1 cellular context compared by ENCODE assay signal in the genomic region with DNA sequence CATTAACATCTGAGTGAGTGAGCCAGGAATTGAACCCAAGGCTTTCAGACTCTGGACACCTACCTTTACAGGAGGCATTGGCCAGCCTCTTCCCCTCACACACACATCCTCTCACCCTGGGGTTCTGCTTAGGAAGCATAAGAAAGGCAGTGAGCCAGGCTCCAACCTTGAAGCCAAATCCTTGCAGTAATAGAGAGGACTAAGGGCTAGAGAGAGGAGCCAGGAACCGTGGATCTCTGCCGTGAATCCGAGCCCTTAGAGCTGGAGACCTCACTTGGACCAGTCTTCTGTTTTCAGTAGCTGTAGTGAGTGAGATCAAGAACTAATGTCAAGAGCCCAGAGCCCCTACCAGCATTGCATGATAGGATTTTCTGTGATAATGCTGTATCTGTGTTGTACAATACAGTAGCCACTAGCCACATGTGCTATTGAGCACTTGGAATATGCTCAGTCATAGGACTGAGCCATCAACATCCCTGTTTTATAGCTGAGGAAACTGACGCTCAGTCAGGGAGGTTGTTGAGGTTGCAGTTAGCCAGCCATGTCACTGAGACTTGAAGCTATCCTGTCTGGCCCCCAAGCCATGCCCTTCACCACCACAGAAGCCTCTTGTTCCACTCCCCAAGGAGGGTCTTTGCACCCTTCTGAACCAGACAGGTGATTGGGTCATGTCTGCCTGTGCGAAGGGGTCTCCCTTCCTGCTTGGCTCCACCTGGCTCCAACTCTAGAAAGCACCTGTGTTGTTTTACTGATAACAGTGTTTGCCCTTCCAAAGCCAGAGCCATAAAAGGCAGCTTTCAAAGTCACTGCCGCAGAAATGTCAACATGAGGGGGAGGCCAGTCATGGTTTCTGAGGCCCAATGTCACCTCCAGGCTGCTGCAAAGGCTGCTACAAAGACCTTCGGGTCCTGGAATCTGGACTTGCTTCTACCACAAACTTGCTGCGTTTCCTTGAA.
TF ChIP-seq lines count a peak whose summit lies in the region.

No MANE protein-coding gene starts in this region.

TF ChIP-seq in HepG2, 621 proteins besides CTCF, POLR2A, EP300 and RAD21 (continued from another document and continues in another):
- TF ChIP-seq NFE2L2 (IDR thresholded peaks at IDR 0.05; ENCODE audit: low read length) (peak; percentile 40; the same call in 1 of the 2 replicates), BORCS8-MEF2B (CRISPR knock-in tag; IDR thresholded peaks at IDR 0.05) (peak; percentile 89), ZMYM3 (CRISPR knock-in tag; IDR thresholded peaks at IDR 0.05) (peak; percentile 96), ZNF607 (CRISPR knock-in tag; IDR thresholded peaks at IDR 0.05; ENCODE audit: borderline replicate concordance) (no peak; the same call in 1 of the 2 replicates), MAFK (conservative IDR thresholded peaks at IDR 0.05 in 1 of 2, IDR thresholded peaks at IDR 0.05 in 1 of 2; ENCODE audit: low read length in 2 of 2) (peak; percentile 37 to 42; a peak in 3 of 4 replicates), TCF7L2 (IDR thresholded peaks at IDR 0.05; ENCODE audit: low read depth, low read length) (peak; percentile 97), SMC3 (IDR thresholded peaks at IDR 0.05; ENCODE audit: low read length) (peak; percentile 57), ZNF432 (CRISPR knock-in tag; IDR thresholded peaks at IDR 0.05; ENCODE audit: borderline replicate concordance) (0 out of 2 replicates have a peak, but pooled peaks have one; percentile 52), ZNF790 (CRISPR knock-in tag; IDR thresholded peaks at IDR 0.05; ENCODE audit: borderline replicate concordance) (0 out of 2 replicates have a peak, but pooled peaks have one; percentile 32), NR2F6 (IDR thresholded peaks at IDR 0.05) (peak; percentile 97), NR2F6 (CRISPR knock-in tag; IDR thresholded peaks at IDR 0.05) (peak; percentile 97), NFRKB (IDR thresholded peaks at IDR 0.05) (no peak), ZFX (CRISPR knock-in tag; IDR thresholded peaks at IDR 0.05; ENCODE audit: low read depth) (peak; percentile 71), KLF16 (CRISPR knock-in tag; IDR thresholded peaks at IDR 0.05) (peak in 1 of 2 experiments; percentile 89; a peak in 2 of 4 replicates), FOSL2 (CRISPR knock-in tag; IDR thresholded peaks at IDR 0.05) (peak; percentile 97), ZEB1 (IDR thresholded peaks at IDR 0.05; ENCODE audit: insufficient replicate concordance, low read depth) (peak; percentile 99), ZBTB7A (CRISPR knock-in tag; IDR thresholded peaks at IDR 0.05) (peak; percentile 100), POLR2AphosphoS2 (IDR thresholded peaks at IDR 0.05; ENCODE audit: low read depth, low read length) (no peak), MAF1 (CRISPR knock-in tag; IDR thresholded peaks at IDR 0.05; ENCODE audit: borderline replicate concordance) (peak; percentile 56; the same call in 1 of the 2 replicates)
- TF ChIP-seq, protein P1, sequence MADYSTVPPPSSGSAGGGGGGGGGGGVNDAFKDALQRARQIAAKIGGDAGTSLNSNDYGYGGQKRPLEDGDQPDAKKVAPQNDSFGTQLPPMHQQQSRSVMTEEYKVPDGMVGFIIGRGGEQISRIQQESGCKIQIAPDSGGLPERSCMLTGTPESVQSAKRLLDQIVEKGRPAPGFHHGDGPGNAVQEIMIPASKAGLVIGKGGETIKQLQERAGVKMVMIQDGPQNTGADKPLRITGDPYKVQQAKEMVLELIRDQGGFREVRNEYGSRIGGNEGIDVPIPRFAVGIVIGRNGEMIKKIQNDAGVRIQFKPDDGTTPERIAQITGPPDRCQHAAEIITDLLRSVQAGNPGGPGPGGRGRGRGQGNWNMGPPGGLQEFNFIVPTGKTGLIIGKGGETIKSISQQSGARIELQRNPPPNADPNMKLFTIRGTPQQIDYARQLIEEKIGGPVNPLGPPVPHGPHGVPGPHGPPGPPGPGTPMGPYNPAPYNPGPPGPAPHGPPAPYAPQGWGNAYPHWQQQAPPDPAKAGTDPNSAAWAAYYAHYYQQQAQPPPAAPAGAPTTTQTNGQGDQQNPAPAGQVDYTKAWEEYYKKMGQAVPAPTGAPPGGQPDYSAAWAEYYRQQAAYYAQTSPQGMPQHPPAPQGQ (CRISPR knock-in tag; IDR thresholded peaks at IDR 0.05; ENCODE audit: borderline replicate concordance): 0 out of 2 replicates have a peak, but pooled peaks have one; percentile 74
- TF ChIP-seq, protein P2, sequence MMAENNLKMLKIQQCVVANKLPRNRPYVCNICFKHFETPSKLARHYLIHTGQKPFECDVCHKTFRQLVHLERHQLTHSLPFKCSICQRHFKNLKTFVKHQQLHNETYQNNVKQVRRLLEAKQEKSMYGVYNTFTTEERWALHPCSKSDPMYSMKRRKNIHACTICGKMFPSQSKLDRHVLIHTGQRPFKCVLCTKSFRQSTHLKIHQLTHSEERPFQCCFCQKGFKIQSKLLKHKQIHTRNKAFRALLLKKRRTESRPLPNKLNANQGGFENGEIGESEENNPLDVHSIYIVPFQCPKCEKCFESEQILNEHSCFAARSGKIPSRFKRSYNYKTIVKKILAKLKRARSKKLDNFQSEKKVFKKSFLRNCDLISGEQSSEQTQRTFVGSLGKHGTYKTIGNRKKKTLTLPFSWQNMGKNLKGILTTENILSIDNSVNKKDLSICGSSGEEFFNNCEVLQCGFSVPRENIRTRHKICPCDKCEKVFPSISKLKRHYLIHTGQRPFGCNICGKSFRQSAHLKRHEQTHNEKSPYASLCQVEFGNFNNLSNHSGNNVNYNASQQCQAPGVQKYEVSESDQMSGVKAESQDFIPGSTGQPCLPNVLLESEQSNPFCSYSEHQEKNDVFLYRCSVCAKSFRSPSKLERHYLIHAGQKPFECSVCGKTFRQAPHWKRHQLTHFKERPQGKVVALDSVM (CRISPR knock-in tag; IDR thresholded peaks at IDR 0.05): peak; percentile 86
- TF ChIP-seq, protein P3, sequence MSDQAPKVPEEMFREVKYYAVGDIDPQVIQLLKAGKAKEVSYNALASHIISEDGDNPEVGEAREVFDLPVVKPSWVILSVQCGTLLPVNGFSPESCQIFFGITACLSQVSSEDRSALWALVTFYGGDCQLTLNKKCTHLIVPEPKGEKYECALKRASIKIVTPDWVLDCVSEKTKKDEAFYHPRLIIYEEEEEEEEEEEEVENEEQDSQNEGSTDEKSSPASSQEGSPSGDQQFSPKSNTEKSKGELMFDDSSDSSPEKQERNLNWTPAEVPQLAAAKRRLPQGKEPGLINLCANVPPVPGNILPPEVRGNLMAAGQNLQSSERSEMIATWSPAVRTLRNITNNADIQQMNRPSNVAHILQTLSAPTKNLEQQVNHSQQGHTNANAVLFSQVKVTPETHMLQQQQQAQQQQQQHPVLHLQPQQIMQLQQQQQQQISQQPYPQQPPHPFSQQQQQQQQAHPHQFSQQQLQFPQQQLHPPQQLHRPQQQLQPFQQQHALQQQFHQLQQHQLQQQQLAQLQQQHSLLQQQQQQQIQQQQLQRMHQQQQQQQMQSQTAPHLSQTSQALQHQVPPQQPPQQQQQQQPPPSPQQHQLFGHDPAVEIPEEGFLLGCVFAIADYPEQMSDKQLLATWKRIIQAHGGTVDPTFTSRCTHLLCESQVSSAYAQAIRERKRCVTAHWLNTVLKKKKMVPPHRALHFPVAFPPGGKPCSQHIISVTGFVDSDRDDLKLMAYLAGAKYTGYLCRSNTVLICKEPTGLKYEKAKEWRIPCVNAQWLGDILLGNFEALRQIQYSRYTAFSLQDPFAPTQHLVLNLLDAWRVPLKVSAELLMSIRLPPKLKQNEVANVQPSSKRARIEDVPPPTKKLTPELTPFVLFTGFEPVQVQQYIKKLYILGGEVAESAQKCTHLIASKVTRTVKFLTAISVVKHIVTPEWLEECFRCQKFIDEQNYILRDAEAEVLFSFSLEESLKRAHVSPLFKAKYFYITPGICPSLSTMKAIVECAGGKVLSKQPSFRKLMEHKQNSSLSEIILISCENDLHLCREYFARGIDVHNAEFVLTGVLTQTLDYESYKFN (CRISPR knock-in tag; conservative IDR thresholded peaks at IDR 0.05): peak; percentile 98
- TF ChIP-seq, protein P4, sequence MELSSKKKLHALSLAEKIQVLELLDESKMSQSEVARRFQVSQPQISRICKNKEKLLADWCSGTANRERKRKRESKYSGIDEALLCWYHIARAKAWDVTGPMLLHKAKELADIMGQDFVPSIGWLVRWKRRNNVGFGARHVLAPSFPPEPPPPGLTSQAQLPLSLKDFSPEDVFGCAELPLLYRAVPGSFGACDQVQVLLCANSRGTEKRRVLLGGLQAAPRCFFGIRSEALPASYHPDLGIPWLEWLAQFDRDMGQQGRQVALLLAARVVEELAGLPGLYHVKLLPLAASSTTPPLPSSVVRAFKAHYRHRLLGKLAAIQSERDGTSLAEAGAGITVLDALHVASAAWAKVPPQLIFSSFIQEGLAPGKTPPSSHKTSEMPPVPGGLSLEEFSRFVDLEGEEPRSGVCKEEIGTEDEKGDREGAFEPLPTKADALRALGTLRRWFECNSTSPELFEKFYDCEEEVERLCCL (CRISPR knock-in tag; IDR thresholded peaks at IDR 0.05; ENCODE audit: borderline replicate concordance): 0 out of 2 replicates have a peak, but pooled peaks have one; percentile 68
- TF ChIP-seq, protein P5, sequence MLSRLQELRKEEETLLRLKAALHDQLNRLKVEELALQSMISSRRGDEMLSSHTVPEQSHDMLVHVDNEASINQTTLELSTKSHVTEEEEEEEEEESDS (CRISPR knock-in tag; IDR thresholded peaks at IDR 0.05; ENCODE audit: borderline replicate concordance): 0 out of 2 replicates have a peak, but pooled peaks have one; percentile 40
- TF ChIP-seq, protein P6, sequence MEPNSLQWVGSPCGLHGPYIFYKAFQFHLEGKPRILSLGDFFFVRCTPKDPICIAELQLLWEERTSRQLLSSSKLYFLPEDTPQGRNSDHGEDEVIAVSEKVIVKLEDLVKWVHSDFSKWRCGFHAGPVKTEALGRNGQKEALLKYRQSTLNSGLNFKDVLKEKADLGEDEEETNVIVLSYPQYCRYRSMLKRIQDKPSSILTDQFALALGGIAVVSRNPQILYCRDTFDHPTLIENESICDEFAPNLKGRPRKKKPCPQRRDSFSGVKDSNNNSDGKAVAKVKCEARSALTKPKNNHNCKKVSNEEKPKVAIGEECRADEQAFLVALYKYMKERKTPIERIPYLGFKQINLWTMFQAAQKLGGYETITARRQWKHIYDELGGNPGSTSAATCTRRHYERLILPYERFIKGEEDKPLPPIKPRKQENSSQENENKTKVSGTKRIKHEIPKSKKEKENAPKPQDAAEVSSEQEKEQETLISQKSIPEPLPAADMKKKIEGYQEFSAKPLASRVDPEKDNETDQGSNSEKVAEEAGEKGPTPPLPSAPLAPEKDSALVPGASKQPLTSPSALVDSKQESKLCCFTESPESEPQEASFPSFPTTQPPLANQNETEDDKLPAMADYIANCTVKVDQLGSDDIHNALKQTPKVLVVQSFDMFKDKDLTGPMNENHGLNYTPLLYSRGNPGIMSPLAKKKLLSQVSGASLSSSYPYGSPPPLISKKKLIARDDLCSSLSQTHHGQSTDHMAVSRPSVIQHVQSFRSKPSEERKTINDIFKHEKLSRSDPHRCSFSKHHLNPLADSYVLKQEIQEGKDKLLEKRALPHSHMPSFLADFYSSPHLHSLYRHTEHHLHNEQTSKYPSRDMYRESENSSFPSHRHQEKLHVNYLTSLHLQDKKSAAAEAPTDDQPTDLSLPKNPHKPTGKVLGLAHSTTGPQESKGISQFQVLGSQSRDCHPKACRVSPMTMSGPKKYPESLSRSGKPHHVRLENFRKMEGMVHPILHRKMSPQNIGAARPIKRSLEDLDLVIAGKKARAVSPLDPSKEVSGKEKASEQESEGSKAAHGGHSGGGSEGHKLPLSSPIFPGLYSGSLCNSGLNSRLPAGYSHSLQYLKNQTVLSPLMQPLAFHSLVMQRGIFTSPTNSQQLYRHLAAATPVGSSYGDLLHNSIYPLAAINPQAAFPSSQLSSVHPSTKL (CRISPR knock-in tag; IDR thresholded peaks at IDR 0.05): peak; percentile 100
- TF ChIP-seq, protein P7, sequence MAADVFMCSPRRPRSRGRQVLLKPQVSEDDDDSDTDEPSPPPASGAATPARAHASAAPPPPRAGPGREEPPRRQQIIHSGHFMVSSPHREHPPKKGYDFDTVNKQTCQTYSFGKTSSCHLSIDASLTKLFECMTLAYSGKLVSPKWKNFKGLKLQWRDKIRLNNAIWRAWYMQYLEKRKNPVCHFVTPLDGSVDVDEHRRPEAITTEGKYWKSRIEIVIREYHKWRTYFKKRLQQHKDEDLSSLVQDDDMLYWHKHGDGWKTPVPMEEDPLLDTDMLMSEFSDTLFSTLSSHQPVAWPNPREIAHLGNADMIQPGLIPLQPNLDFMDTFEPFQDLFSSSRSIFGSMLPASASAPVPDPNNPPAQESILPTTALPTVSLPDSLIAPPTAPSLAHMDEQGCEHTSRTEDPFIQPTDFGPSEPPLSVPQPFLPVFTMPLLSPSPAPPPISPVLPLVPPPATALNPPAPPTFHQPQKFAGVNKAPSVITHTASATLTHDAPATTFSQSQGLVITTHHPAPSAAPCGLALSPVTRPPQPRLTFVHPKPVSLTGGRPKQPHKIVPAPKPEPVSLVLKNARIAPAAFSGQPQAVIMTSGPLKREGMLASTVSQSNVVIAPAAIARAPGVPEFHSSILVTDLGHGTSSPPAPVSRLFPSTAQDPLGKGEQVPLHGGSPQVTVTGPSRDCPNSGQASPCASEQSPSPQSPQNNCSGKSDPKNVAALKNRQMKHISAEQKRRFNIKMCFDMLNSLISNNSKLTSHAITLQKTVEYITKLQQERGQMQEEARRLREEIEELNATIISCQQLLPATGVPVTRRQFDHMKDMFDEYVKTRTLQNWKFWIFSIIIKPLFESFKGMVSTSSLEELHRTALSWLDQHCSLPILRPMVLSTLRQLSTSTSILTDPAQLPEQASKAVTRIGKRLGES (CRISPR knock-in tag; IDR thresholded peaks at IDR 0.05; ENCODE audit: borderline replicate concordance): no peak
- TF ChIP-seq, protein P8, sequence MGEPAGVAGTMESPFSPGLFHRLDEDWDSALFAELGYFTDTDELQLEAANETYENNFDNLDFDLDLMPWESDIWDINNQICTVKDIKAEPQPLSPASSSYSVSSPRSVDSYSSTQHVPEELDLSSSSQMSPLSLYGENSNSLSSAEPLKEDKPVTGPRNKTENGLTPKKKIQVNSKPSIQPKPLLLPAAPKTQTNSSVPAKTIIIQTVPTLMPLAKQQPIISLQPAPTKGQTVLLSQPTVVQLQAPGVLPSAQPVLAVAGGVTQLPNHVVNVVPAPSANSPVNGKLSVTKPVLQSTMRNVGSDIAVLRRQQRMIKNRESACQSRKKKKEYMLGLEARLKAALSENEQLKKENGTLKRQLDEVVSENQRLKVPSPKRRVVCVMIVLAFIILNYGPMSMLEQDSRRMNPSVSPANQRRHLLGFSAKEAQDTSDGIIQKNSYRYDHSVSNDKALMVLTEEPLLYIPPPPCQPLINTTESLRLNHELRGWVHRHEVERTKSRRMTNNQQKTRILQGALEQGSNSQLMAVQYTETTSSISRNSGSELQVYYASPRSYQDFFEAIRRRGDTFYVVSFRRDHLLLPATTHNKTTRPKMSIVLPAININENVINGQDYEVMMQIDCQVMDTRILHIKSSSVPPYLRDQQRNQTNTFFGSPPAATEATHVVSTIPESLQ (CRISPR knock-in tag; conservative IDR thresholded peaks at IDR 0.05): no peak
- TF ChIP-seq, protein P9, sequence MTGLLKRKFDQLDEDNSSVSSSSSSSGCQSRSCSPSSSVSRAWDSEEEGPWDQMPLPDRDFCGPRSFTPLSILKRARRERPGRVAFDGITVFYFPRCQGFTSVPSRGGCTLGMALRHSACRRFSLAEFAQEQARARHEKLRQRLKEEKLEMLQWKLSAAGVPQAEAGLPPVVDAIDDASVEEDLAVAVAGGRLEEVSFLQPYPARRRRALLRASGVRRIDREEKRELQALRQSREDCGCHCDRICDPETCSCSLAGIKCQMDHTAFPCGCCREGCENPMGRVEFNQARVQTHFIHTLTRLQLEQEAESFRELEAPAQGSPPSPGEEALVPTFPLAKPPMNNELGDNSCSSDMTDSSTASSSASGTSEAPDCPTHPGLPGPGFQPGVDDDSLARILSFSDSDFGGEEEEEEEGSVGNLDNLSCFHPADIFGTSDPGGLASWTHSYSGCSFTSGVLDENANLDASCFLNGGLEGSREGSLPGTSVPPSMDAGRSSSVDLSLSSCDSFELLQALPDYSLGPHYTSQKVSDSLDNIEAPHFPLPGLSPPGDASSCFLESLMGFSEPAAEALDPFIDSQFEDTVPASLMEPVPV (CRISPR knock-in tag; IDR thresholded peaks at IDR 0.05): peak; percentile 88
